11 cellular contexts compared by ENCODE assay signal in the genomic region with DNA sequence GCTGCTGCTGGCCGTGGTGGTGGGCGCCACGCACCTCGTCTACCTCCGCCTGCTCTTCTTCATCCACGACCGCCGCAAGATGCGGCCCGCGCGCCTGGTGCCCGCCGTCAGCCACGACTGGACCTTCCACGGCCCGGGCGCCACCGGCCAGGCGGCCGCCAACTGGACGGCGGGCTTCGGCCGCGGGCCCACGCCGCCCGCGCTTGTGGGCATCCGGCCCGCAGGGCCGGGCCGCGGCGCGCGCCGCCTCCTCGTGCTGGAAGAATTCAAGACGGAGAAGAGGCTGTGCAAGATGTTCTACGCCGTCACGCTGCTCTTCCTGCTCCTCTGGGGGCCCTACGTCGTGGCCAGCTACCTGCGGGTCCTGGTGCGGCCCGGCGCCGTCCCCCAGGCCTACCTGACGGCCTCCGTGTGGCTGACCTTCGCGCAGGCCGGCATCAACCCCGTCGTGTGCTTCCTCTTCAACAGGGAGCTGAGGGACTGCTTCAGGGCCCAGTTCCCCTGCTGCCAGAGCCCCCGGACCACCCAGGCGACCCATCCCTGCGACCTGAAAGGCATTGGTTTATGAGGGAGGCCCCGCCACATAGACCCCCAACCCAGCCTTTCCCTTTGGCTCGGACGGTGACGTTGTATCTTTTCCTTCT. TPM values are rescaled to one million over a fixed set of nuclear protein-coding genes. Genes with fewer than 3 reads are reported as not detected.
DNase-seq lines count a peak whose midpoint lies in the region; ATAC-seq, FAIRE-seq and TF ChIP-seq lines count a peak whose summit lies in the region.
"Had no signal": no experiment of that assay in that cellular context is flagged by ENCODE, and none has a peak within 500 bp of the region (broad histone marks: within the 10 kb centered on the region; RNA-seq: fewer than 3 reads in every experiment).

No MANE protein-coding gene starts in this region.

- peak overlapping the region; percentile 98 for H3K4me2 ChIP-seq in trophoblast cell (ENCODE audit: low read length)
- H3K4me2 ChIP-seq: SK-N-SH had no signal

- H3K4me3 Mint-ChIP-seq in CD8-positive, alpha-beta memory T cell, result peak overlapping the region; percentile 70 to 88 (median 78)
- peak overlapping the region; percentile 55 to 80 (median 67) for H3K4me3 Mint-ChIP-seq in T-cell

- FAIRE-seq in H54 (lab: Jason Lieb, UNC), result no peak
- FAIRE-seq: K562 had no signal

- H3K36me3 ChIP-seq in CD8-positive, alpha-beta memory T cell (ENCODE audit: insufficient read depth, low read length), result no peaks in the 10 kb centered on the region
- no peaks in the 10 kb centered on the region for H3K36me3 ChIP-seq in gastroesophageal sphincter
- no peaks in the 10 kb centered on the region for H3K36me3 ChIP-seq in trophoblast cell (ENCODE audit: control insufficient read depth in 1 of 2, insufficient read depth in 2 of 2, low read length in 2 of 2)
- H3K36me3 ChIP-seq: HAP-1 had no signal

- no peak overlapping the region for H2BK5ac ChIP-seq in trophoblast cell (ENCODE audit: low read depth, low read length, poor library complexity)

- ATAC-seq in T-cell (replicated peaks in 1 of 4) (no peak), gastroesophageal sphincter (peak; percentile 17), HG02678 (IDR thresholded peaks at IDR 0.05; ENCODE audit: unreplicated experiment) (no peak)
- ATAC-seq: K562 had no signal

- POLR2A ChIA-PET in CD8-positive, alpha-beta memory T cell (lab: Charles Lee), result interaction anchor here (0.6 kb wide), 1 partner anchor 125 kb away, joined by 3 read pairs; no protein-coding TSS in a partner anchor
- POLR2A ChIA-PET in T-cell (lab: Charles Lee), result interaction anchor here in 1 of 2 donors (0.7 kb wide), 1 partner anchor 56 kb away, joined by 7 read pairs; no protein-coding TSS in a partner anchor

- H3K79me2 ChIP-seq in trophoblast cell (ENCODE audit: control insufficient read depth, insufficient read depth, low read length, poor library complexity), result no peaks in the 10 kb centered on the region

- no peak overlapping the region for H3K18ac ChIP-seq in trophoblast cell (ENCODE audit: low read length)

- no peak for TF ChIP-seq EP300 in gastroesophageal sphincter (IDR thresholded peaks at IDR 0.05)

- no peak for DNase-seq in CD8-positive, alpha-beta memory T cell
- DNase-seq in T-cell, result no peak
- no peak for DNase-seq in trophoblast cell
- DNase-seq in OCI-M1 (lab: John Stamatoyannopoulos, UW), result no peak
- DNase-seq in H54 (ENCODE audit: insufficient read length, low spot score), result no peak
- no peak for DNase-seq in cortex of kidney (lab: John Stamatoyannopoulos, UW)

- H3K9ac ChIP-seq in trophoblast cell (ENCODE audit: low read length), result no peak overlapping the region
- H3K9ac ChIP-seq: SK-N-SH had no signal

- TF ChIP-seq POLR2A in gastroesophageal sphincter (IDR thresholded peaks at IDR 0.05) (no peak), H54 (IDR thresholded peaks at IDR 0.05; ENCODE audit: low read depth, low read length) (no peak)

- H3K27ac Mint-ChIP-seq in CD8-positive, alpha-beta memory T cell, result peak overlapping the region in 1 of 8 donors; percentile 36
- no peak overlapping the region for H3K27ac Mint-ChIP-seq in T-cell

- H2AK5ac ChIP-seq in trophoblast cell (ENCODE audit: low read length), result no peak overlapping the region

- 61% methylated on average over 3 of the region's 65 CpGs; no CpG with 5 or more reads in 1 of the 2 donors for WGBS in gastroesophageal sphincter (ENCODE audit: low coverage in 1 of 2), 2 donors
- WGBS in trophoblast cell (ENCODE audit: extremely low coverage, insufficient coverage, insufficient read length), result no CpG with 5 or more reads among the region's 65 CpGs

- no peak overlapping the region for H4K91ac ChIP-seq in trophoblast cell (ENCODE audit: low read depth, low read length)

- H3K27me3 ChIP-seq in CD8-positive, alpha-beta memory T cell (ENCODE audit: insufficient read depth, low read length, poor library complexity, severe bottlenecking), result peaks cover 25% of the 10 kb centered on the region
- peaks cover 26% of the 10 kb centered on the region for H3K27me3 ChIP-seq in gastroesophageal sphincter
- H3K27me3 ChIP-seq in trophoblast cell (ENCODE audit: insufficient read depth, low read length), result peaks cover 40% of the 10 kb centered on the region

- H3K9me3 ChIP-seq in CD8-positive, alpha-beta memory T cell (ENCODE audit: low read length), result no peaks in the 10 kb centered on the region
- no peaks in the 10 kb centered on the region for H3K9me3 ChIP-seq in gastroesophageal sphincter
- H3K9me3 ChIP-seq in trophoblast cell (ENCODE audit: insufficient read depth, low read depth, low read length), result peaks cover 6% of the 10 kb centered on the region
- H3K9me3 ChIP-seq: HAP-1, SK-N-SH had no signal

- H3K36me3 Mint-ChIP-seq in CD8-positive, alpha-beta memory T cell, result peaks cover 0 to 3% (median 0%) of the 10 kb centered on the region in 3 donors
- no peaks in the 10 kb centered on the region for H3K36me3 Mint-ChIP-seq in T-cell

- no peaks in the 10 kb centered on the region for H3K9me3 Mint-ChIP-seq in CD8-positive, alpha-beta memory T cell
- no peaks in the 10 kb centered on the region for H3K9me3 Mint-ChIP-seq in T-cell

- H2AFZ ChIP-seq in trophoblast cell (ENCODE audit: insufficient read depth, low read length, poor library complexity), result no peak overlapping the region

- no peak overlapping the region for H3K27ac ChIP-seq in CD8-positive, alpha-beta memory T cell (ENCODE audit: low read depth, low read length)
- peak overlapping the region in 1 of 4 donors; percentile 44 for H3K27ac ChIP-seq in gastroesophageal sphincter
- no peak overlapping the region for H3K27ac ChIP-seq in trophoblast cell (ENCODE audit: low read depth, low read length)

- no peaks in the 10 kb centered on the region for H3K79me1 ChIP-seq in trophoblast cell (ENCODE audit: low read length)

- H4K8ac ChIP-seq in trophoblast cell (ENCODE audit: low read depth, low read length), result no peak overlapping the region

- H4K12ac ChIP-seq in trophoblast cell (ENCODE audit: low read depth, low read length), result no peak overlapping the region

- H3K23ac ChIP-seq in trophoblast cell (ENCODE audit: low read length), result no peak overlapping the region

- H2BK12ac ChIP-seq in trophoblast cell (ENCODE audit: low read length), result no peak overlapping the region

- H3K4me1 ChIP-seq in CD8-positive, alpha-beta memory T cell (ENCODE audit: insufficient read depth, low read length), result peaks cover 6% of the 10 kb centered on the region
- peaks cover 0 to 27% (median 0%) of the 10 kb centered on the region in 3 donors for H3K4me1 ChIP-seq in gastroesophageal sphincter
- peaks cover 0 to 7% of the 10 kb centered on the region in 2 experiments for H3K4me1 ChIP-seq in trophoblast cell (ENCODE audit: control insufficient read depth in 1 of 2, insufficient read depth in 2 of 2, low read length in 2 of 2)

- H2BK120ac ChIP-seq in trophoblast cell (ENCODE audit: insufficient read depth, low read length, poor library complexity), result no peak overlapping the region

- CTCF ChIA-PET in CD8-positive, alpha-beta memory T cell (lab: Charles Lee), result interaction anchor here (1.3 kb wide), 1 partner anchor 24 kb away, joined by 3 read pairs; no protein-coding TSS in a partner anchor
- CTCF ChIA-PET in T-cell (lab: Charles Lee), result interaction anchor here (0.6 to 0.7 kb wide), 2 partner anchors 9 to 16 kb away, joined by 3 to 7 read pairs; no protein-coding TSS in a partner anchor

- peaks cover 24 to 40% of the 10 kb centered on the region in 2 donors for H3K27me3 Mint-ChIP-seq in CD8-positive, alpha-beta memory T cell
- peaks cover 44 to 46% of the 10 kb centered on the region in 2 donors for H3K27me3 Mint-ChIP-seq in T-cell

- no peak overlapping the region for H3K14ac ChIP-seq in trophoblast cell (ENCODE audit: low read length)

- H3K4me3 ChIP-seq in CD8-positive, alpha-beta memory T cell (ENCODE audit: low read length), result no peak overlapping the region
- H3K4me3 ChIP-seq in gastroesophageal sphincter (peak overlapping the region; percentile 30 to 65), trophoblast cell (ENCODE audit: low read depth, low read length) (peak overlapping the region; percentile 80)
- H3K4me3 ChIP-seq: HAP-1, K562 had no signal

- no peak for TF ChIP-seq CTCF in gastroesophageal sphincter (IDR thresholded peaks at IDR 0.05)

- H3K4me1 Mint-ChIP-seq in CD8-positive, alpha-beta memory T cell, result peaks cover 6 to 16% (median 14%) of the 10 kb centered on the region in 3 donors
- peaks cover 12 to 13% (median 13%) of the 10 kb centered on the region in 3 donors for H3K4me1 Mint-ChIP-seq in T-cell

- H3K4ac ChIP-seq in trophoblast cell (ENCODE audit: low read depth, low read length), result no peak overlapping the region

RNA-seq across cellular contexts. Expression of gene GPR27, which starts 1.1 kb away (rescaled TPM):
- total RNA-seq in CD8-positive, alpha-beta memory T cell, result 1 to 10 TPM; 2.3 to 2.6 TPM
- polyA plus RNA-seq in CD8-positive, alpha-beta memory T cell, result 1.8 TPM
- 1 to 10 TPM in 2 of 5 donors, under 1 TPM in 3; 0.42 to 1.3 (median 0.73) TPM for total RNA-seq in T-cell
- 1 to 10 TPM; 1.7 to 2.8 (median 2.0) TPM for total RNA-seq in gastroesophageal sphincter
- 0.41 and 0.43 TPM in 2 replicates for polyA plus RNA-seq in trophoblast cell (2013)
- total RNA-seq: K562 had no signal
- polyA plus RNA-seq: K562 had no signal

RNA-seq across cellular contexts. Expression of gene EIF4E3, which starts 29.5 kb away (rescaled TPM):
- total RNA-seq in CD8-positive, alpha-beta memory T cell, result 10 to 100 TPM; 22.2 to 24.1 TPM
- 50.5 TPM for polyA plus RNA-seq in CD8-positive, alpha-beta memory T cell
- total RNA-seq in T-cell (10 to 100 TPM; 32.3 to 62.5 (median 58.6) TPM), gastroesophageal sphincter (10 to 100 TPM; 28.8 to 55.8 (median 41.6) TPM)
- polyA plus RNA-seq in trophoblast cell (2013), result 1.5 and 1.9 TPM in 2 replicates

RNA-seq across cellular contexts. Expression of gene PROK2, which starts 30.2 kb away (rescaled TPM):
- under 1 TPM; 0.28 to 0.33 TPM for total RNA-seq in CD8-positive, alpha-beta memory T cell
- 1.4 TPM for polyA plus RNA-seq in CD8-positive, alpha-beta memory T cell
- total RNA-seq in T-cell (1 to 10 TPM in 2 of 5 donors, under 1 TPM in 3; 0.42 to 1.9 (median 0.63) TPM), gastroesophageal sphincter (1 to 10 TPM in 2 of 4 donors, not detected in 2; 1.1 to 1.3 TPM)
- polyA plus RNA-seq in trophoblast cell (2013), result 0.03 TPM in 1 of 2 replicates, not detected in the other
- total RNA-seq: K562 had no signal
- polyA plus RNA-seq: SK-N-SH had no signal
